Comparison of ENCODE assay signal across 8 cellular contexts in the genomic region with DNA sequence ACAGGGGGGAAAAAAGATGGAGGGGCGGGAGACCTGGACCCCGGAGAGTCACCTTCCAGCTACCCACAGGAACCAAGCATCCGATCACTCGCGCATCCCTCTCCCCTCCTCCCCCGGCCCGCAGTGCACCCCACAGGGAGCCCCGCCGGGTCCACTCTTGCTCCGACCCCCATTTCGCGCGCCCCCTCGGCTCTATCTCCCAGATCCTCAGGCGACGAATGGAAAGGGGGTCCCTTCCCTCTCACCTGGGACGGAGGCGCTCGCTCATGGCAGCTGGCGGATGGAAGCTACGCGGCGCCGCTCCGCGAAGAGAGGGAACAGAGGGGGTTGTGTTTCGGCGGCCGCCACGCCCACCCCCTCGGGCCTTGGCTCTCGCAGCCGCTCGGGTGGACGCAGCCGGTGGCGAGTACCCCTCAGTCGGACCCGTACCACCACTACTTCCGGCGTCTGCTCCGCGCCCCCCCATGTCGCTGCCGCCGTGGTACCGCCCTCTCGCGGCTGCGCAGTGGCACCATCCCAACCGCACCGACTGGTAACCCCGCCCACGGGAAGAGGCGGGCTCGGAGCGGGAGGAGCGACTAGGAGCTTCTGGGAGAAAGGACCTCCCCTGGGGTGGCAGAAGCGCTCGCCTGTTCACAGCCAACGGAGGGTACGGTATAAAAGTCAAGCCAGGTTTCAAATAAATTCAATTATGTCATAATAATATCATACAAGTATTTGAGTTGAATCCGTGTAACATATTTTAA. TPM values are rescaled to one million over a fixed set of nuclear protein-coding genes. Genes with fewer than 3 reads are reported as not detected.
DNase-seq lines count a peak whose midpoint lies in the region; ATAC-seq and TF ChIP-seq lines count a peak whose summit lies in the region.

No MANE protein-coding gene starts in this region.

- H3K27me3 ChIP-seq in OCI-LY3 (ENCODE audit: low read depth, low read length): no peaks in the 10 kb centered on the region
- H3K27me3 ChIP-seq in mononuclear cell (ENCODE audit: insufficient read depth, low read length): no peaks in the 10 kb centered on the region

- H2AFZ ChIP-seq in OCI-LY3 (ENCODE audit: low read depth, low read length): peak overlapping the region; percentile 47; the same call in 1 of the 2 replicates

- H3K4me3 ChIP-seq in OCI-LY3 (ENCODE audit: low read length) (peak overlapping the region; percentile 98), epithelial cell of esophagus (ENCODE audit: low read length) (peak overlapping the region; percentile 90), mononuclear cell (ENCODE audit: low read length) (peak overlapping the region; percentile 98)

- H3K9me3 ChIP-seq in OCI-LY3 (ENCODE audit: insufficient read depth, low read length) (no peaks in the 10 kb centered on the region), mononuclear cell (ENCODE audit: low read depth, low read length) (no peaks in the 10 kb centered on the region)

- peak; percentile 74 for ATAC-seq in GM21526 (IDR thresholded peaks at IDR 0.05; ENCODE audit: low FRiP score, unreplicated experiment)

- DNase-seq in DMS 273 treated with DMSO at 0.1 percent for 48 hours (lab: John Stamatoyannopoulos, UW) (peak; percentile 83), HuH-7.5 (ENCODE audit: low spot score) (peak; percentile 85), activated T-cell treated with anti-CD3 and anti-CD28 coated beads for 24 hours (ENCODE audit: low read depth) (peak; percentile 97), epithelial cell of esophagus (ENCODE audit: low read depth) (peak; percentile 95)
- peak; percentile 96 for DNase-seq in stimulated activated CD8-positive, alpha-beta memory T cell treated with anti-CD3 and anti-CD28 coated beads, Interleukin-2, amount 100 ng/mL, for 48 hours (ENCODE audit: low read depth in 2 of 2)

- H3K79me2 ChIP-seq in OCI-LY3 (ENCODE audit: low read length): peaks cover 63% of the 10 kb centered on the region

- H3K9ac ChIP-seq in OCI-LY3 (ENCODE audit: low read length): peak overlapping the region; percentile 87

- H3K36me3 ChIP-seq in OCI-LY3 (replicated peaks; ENCODE audit: low read depth, low read length): peaks cover 18% of the 10 kb centered on the region

- peak overlapping the region; percentile 52 for H3K27ac ChIP-seq in OCI-LY3 (ENCODE audit: low read length)

- H3K4me1 ChIP-seq in OCI-LY3 (ENCODE audit: low read length) (peaks cover 30% of the 10 kb centered on the region), mononuclear cell (ENCODE audit: insufficient read depth, low read length) (peaks cover 58% of the 10 kb centered on the region)

- TF ChIP-seq CTCF in OCI-LY3 (IDR thresholded peaks at IDR 0.05; ENCODE audit: low read depth, low read length): no peak; the same call in 1 of the 2 replicates
- peak; percentile 19 for TF ChIP-seq CTCF in epithelial cell of esophagus (IDR thresholded peaks at IDR 0.05; ENCODE audit: insufficient read depth, low read depth, low read length, missing control alignments)

- peaks cover 38% of the 10 kb centered on the region for H4K20me1 ChIP-seq in OCI-LY3 (ENCODE audit: insufficient read depth, low read length)

- H3K4me2 ChIP-seq in OCI-LY3 (ENCODE audit: low read length): peak overlapping the region; percentile 100

RNA-seq across cellular contexts. Expression of gene CPSF4L, which starts 29.7 kb away (rescaled TPM):
- 0.10 TPM for total RNA-seq in mononuclear cell

RNA-seq across cellular contexts. Expression of gene COG1, which starts 39.2 kb away (rescaled TPM):
- 28.9 TPM for total RNA-seq in mononuclear cell

Comparison
In these comparisons a context has a peak if more than half of its experiments do, and no peak if none do; other contexts are left out.
1. Peak in every context shown above with its lines: DNase-seq, ATAC-seq, H3K4me3 ChIP-seq and H3K27ac ChIP-seq.